ENCODE assay signal across 3 cellular contexts in genomic region chr1:93900723-93901504, GRCh38.
A peak's percentile ranks its signal among the peaks of the same experiment; 100 is the strongest.
TF ChIP-seq lines count a peak whose summit lies in the region.

No MANE protein-coding gene starts in this region.

TF ChIP-seq in A549, 52 proteins besides CTCF, POLR2A, EP300 and RAD21:
- TF ChIP-seq HES2 (IDR thresholded peaks at IDR 0.05) (no peak), TFCP2L1 (CRISPR knock-in tag; IDR thresholded peaks at IDR 0.05) (no peak; the same call in 1 of the 2 replicates), CBX8 (IDR thresholded peaks at IDR 0.05) (no peak), FOSB (CRISPR knock-in tag; IDR thresholded peaks at IDR 0.05) (peak; percentile 2; the same call in 1 of the 2 replicates), MYC (IDR thresholded peaks at IDR 0.05; ENCODE audit: borderline replicate concordance, low read length) (no peak), BHLHE40 (IDR thresholded peaks at IDR 0.05; ENCODE audit: low read depth, low read length) (no peak), GATA3 (IDR thresholded peaks at IDR 0.05; ENCODE audit: borderline replicate concordance) (no peak), KDM1A (IDR thresholded peaks at IDR 0.05; ENCODE audit: low read depth) (no peak), HMGXB4 (CRISPR knock-in tag; IDR thresholded peaks at IDR 0.05; ENCODE audit: borderline replicate concordance) (no peak), POLR2AphosphoS2 (conservative IDR thresholded peaks at IDR 0.05; ENCODE audit: low read length) (no peak), HOXA7 (CRISPR knock-in tag; IDR thresholded peaks at IDR 0.05) (peak; percentile 78; the same call in 1 of the 2 replicates), TP53 (CRISPR knock-in tag; IDR thresholded peaks at IDR 0.05) (peak; percentile 65; the same call in 1 of the 2 replicates), MAZ (IDR thresholded peaks at IDR 0.05; ENCODE audit: borderline replicate concordance, low read depth, low read length) (no peak), HOXB13 (CRISPR knock-in tag; IDR thresholded peaks at IDR 0.05; ENCODE audit: low read depth) (no peak), SREBF2 (IDR thresholded peaks at IDR 0.05) (no peak), EHF (CRISPR knock-in tag; IDR thresholded peaks at IDR 0.05) (no peak), HOXB5 (CRISPR knock-in tag; IDR thresholded peaks at IDR 0.05) (no peak), RFX5 (IDR thresholded peaks at IDR 0.05) (no peak), EHMT2 (IDR thresholded peaks at IDR 0.05; ENCODE audit: low read depth) (no peak), NPAS2 (CRISPR knock-in tag; IDR thresholded peaks at IDR 0.05; ENCODE audit: borderline replicate concordance) (no peak), PHF8 (IDR thresholded peaks at IDR 0.05; ENCODE audit: borderline replicate concordance, low read depth) (no peak), E2F6 (IDR thresholded peaks at IDR 0.05; ENCODE audit: borderline replicate concordance, low read depth) (no peak), CHD2 (IDR thresholded peaks at IDR 0.05; ENCODE audit: low read length, partially characterized antibody) (no peak)

TF ChIP-seq in HEK293, 187 proteins besides CTCF, POLR2A, EP300 and RAD21 (continues in another document):
- 0 out of 2 replicates have a peak, but pooled peaks have one; percentile 20 for TF ChIP-seq ZNF707 (tag by site-specific recombination; IDR thresholded peaks at IDR 0.05)
- TF ChIP-seq GLIS1 (tag by site-specific recombination; IDR thresholded peaks at IDR 0.05): no peak
- TF ChIP-seq ZNF211 (tag by site-specific recombination; IDR thresholded peaks at IDR 0.05; ENCODE audit: low read depth): no peak
- TF ChIP-seq ZFP37 (tag by site-specific recombination; IDR thresholded peaks at IDR 0.05): no peak
- no peak for TF ChIP-seq YY1 (tag by site-specific recombination; IDR thresholded peaks at IDR 0.05)
- TF ChIP-seq ZBTB11 (tag by site-specific recombination; conservative IDR thresholded peaks at IDR 0.05; ENCODE audit: low read depth): no peak
- no peak for TF ChIP-seq ZNF37A (tag by site-specific recombination; IDR thresholded peaks at IDR 0.05)
- TF ChIP-seq ZNF664 (tag by site-specific recombination; IDR thresholded peaks at IDR 0.05): no peak
- no peak for TF ChIP-seq ZNF645 (tag by site-specific recombination; IDR thresholded peaks at IDR 0.05)
- TF ChIP-seq ZNF624 (tag by site-specific recombination; IDR thresholded peaks at IDR 0.05): no peak
- peak; percentile 91 for TF ChIP-seq ATF2 (tag by site-specific recombination; IDR thresholded peaks at IDR 0.05; ENCODE audit: low read depth)
- TF ChIP-seq ZNF350 (tag by site-specific recombination; IDR thresholded peaks at IDR 0.05): no peak
- TF ChIP-seq ZNF174 (tag by site-specific recombination; IDR thresholded peaks at IDR 0.05): no peak
- no peak for TF ChIP-seq ZNF324 (tag by site-specific recombination; IDR thresholded peaks at IDR 0.05)
- no peak for TF ChIP-seq ZNF274 (IDR thresholded peaks at IDR 0.05; ENCODE audit: low read length)
- TF ChIP-seq ZNF274 (tag by site-specific recombination; IDR thresholded peaks at IDR 0.05; ENCODE audit: borderline replicate concordance): no peak
- no peak for TF ChIP-seq GLI2 (tag by site-specific recombination; IDR thresholded peaks at IDR 0.05; ENCODE audit: borderline replicate concordance, low read depth)
- TF ChIP-seq ZNF214 (tag by site-specific recombination; IDR thresholded peaks at IDR 0.05; ENCODE audit: borderline replicate concordance): no peak
- 0 out of 2 replicates have a peak, but pooled peaks have one; percentile 21 for TF ChIP-seq SP7 (tag by site-specific recombination; IDR thresholded peaks at IDR 0.05)
- no peak for TF ChIP-seq ZNF398 (tag by site-specific recombination; IDR thresholded peaks at IDR 0.05)
- peak; percentile 38; the same call in 1 of the 2 replicates for TF ChIP-seq ZNF629 (tag by site-specific recombination; IDR thresholded peaks at IDR 0.05)

TF ChIP-seq in GM12878, 131 proteins besides CTCF, POLR2A, EP300 and RAD21:
- TF ChIP-seq MAX (IDR thresholded peaks at IDR 0.05; ENCODE audit: low read depth, low read length): no peak
- TF ChIP-seq ATF7 (IDR thresholded peaks at IDR 0.05; ENCODE audit: low read depth): peak; percentile 56
- TF ChIP-seq CHD4 (IDR thresholded peaks at IDR 0.05): no peak
- no peak for TF ChIP-seq HDAC2 (IDR thresholded peaks at IDR 0.05)
- no peak for TF ChIP-seq SUPT20H (IDR thresholded peaks at IDR 0.05; ENCODE audit: borderline replicate concordance, control insufficient read depth, low read depth, low read length)
TF ChIP-seq in GM12878: peak in this region for 1.
